ENCODE assay signal across 8 cellular contexts in genomic region chr11:64165482-64165841, GRCh38. TPM values are rescaled to one million over a fixed set of nuclear protein-coding genes. Genes with fewer than 3 reads are reported as not detected.
A peak's percentile ranks its signal among the peaks of the same experiment; 100 is the strongest.
DNase-seq lines count a peak whose midpoint lies in the region; ATAC-seq and TF ChIP-seq lines count a peak whose summit lies in the region.

No MANE protein-coding gene starts in this region.

- DNase-seq in activated CD8-positive, alpha-beta memory T cell treated with anti-CD3 and anti-CD28 coated beads, Interleukin-2, amount 50 U/mL, for 4 hours, result peak; percentile 43
- no peak for DNase-seq in activated CD8-positive, alpha-beta memory T cell treated with anti-CD3 and anti-CD28 coated beads for 24 hours
- peak; percentile 18 for DNase-seq in PC-3
- peak in 2 of 10 donors; percentile 15 to 55 for DNase-seq in dorsolateral prefrontal cortex
- DNase-seq in globus pallidus (ENCODE audit: low spot score), result no peak
- no peak for DNase-seq in OCI-M2 (lab: John Stamatoyannopoulos, UW; ENCODE audit: unreplicated experiment)

- H3F3A ChIP-seq in PC-3 (ENCODE audit: low read length, unreplicated experiment), result no peaks in the 10 kb centered on the region

- peak overlapping the region; percentile 88 for H3K9ac ChIP-seq in PC-3 (ENCODE audit: low read length)

- peak overlapping the region; percentile 71 for H3K4me3 ChIP-seq in PC-3 (ENCODE audit: low read length)
- H3K4me3 ChIP-seq in dorsolateral prefrontal cortex, result peak overlapping the region; percentile 46 to 91 (median 78)
- peak overlapping the region; percentile 53 to 84 for H3K4me3 ChIP-seq in muscle layer of duodenum (ENCODE audit: low read depth in 1 of 2, low read length in 2 of 2)

- H3K36me3 ChIP-seq in PC-3 (ENCODE audit: low read depth, low read length) (peaks cover 5% of the 10 kb centered on the region), muscle layer of duodenum (ENCODE audit: control insufficient read depth in 1 of 2, insufficient read depth in 2 of 2, low read length in 2 of 2) (no peaks in the 10 kb centered on the region)

- peak overlapping the region; percentile 74 for H2AFZ ChIP-seq in PC-3 (ENCODE audit: low read length)

- H3K9me2 ChIP-seq in PC-3 (replicated peaks; ENCODE audit: low read length), result no peaks in the 10 kb centered on the region

- H3K27me3 ChIP-seq in PC-3 (ENCODE audit: low read length), result no peaks in the 10 kb centered on the region
- H3K27me3 ChIP-seq in dorsolateral prefrontal cortex, result no peaks in the 10 kb centered on the region
- H3K27me3 ChIP-seq in muscle layer of duodenum (ENCODE audit: low read depth, low read length), result no peaks in the 10 kb centered on the region

- TF ChIP-seq CTCF in PC-3 (conservative IDR thresholded peaks at IDR 0.05; ENCODE audit: low read depth, low read length), result no peak
- TF ChIP-seq CTCF in dorsolateral prefrontal cortex (IDR thresholded peaks at IDR 0.05 in 54 of 56, conservative IDR thresholded peaks at IDR 0.05 in 2 of 56; ENCODE audit: low read depth in 1 of 56, partially characterized antibody in 56 of 56), result no peak

- no TSS peak for BruUV-seq in PC-3 (replicated peaks; lab: Mats Ljungman, UMichigan)

- no peaks in the 10 kb centered on the region for H3K9me3 ChIP-seq in PC-3 (ENCODE audit: low read length)
- no peaks in the 10 kb centered on the region for H3K9me3 ChIP-seq in muscle layer of duodenum (ENCODE audit: control insufficient read depth in 1 of 2, low read length in 2 of 2)

- peaks cover 21% of the 10 kb centered on the region for H3K4me1 ChIP-seq in PC-3 (ENCODE audit: insufficient read depth, low read length)
- peaks cover 0 to 16% of the 10 kb centered on the region in 2 donors for H3K4me1 ChIP-seq in muscle layer of duodenum (ENCODE audit: control insufficient read depth in 1 of 2, insufficient read depth in 2 of 2, low read length in 2 of 2)

- H4K20me1 ChIP-seq in PC-3 (ENCODE audit: low read length), result 0 out of 2 replicates have a peak, but pooled peaks cover 7% of the 10 kb centered on the region

- POLR2A ChIA-PET in PC-3 (lab: Charles Lee; ENCODE audit: unreplicated experiment), result interaction anchor here (0.6 kb wide), 1 partner anchor 565 kb away, joined by 3 read pairs; no protein-coding TSS in a partner anchor

- CTCF ChIA-PET in PC-3 (lab: Charles Lee), result no interaction called here

- peaks cover 34% of the 10 kb centered on the region for H3K79me2 ChIP-seq in PC-3 (ENCODE audit: low read length)

- H3K4me2 ChIP-seq in PC-3 (ENCODE audit: low read length), result peak overlapping the region; percentile 90

- H3K27ac ChIP-seq in PC-3 (ENCODE audit: low read length), result peak overlapping the region; percentile 76
- peak overlapping the region in 55 of 59 donors; percentile 5 to 90 (median 72) for H3K27ac ChIP-seq in dorsolateral prefrontal cortex
- H3K27ac ChIP-seq in muscle layer of duodenum (ENCODE audit: low read length), result no peak overlapping the region

- peak; percentile 25 for ATAC-seq in PC-3
- ATAC-seq in HG03457 (IDR thresholded peaks at IDR 0.05; ENCODE audit: unreplicated experiment), result no peak

- intact Hi-C loops in PC-3 (cut with micrococcal nuclease), result no loop called here
- intact Hi-C loops in dorsolateral prefrontal cortex (cut with DNase I), result no loop called here

RNA-seq across cellular contexts. Expression of gene MACROD1, which starts 0.5 kb away (rescaled TPM):
- total RNA-seq in PC-3 (2014; rRNA removed) (71.4 and 77.1 TPM in 2 replicates), dorsolateral prefrontal cortex (10 to 100 TPM; 13.2 to 50.7 (median 30.7) TPM)

RNA-seq across cellular contexts. Expression of gene STIP1, which starts 20.5 kb away (rescaled TPM):
- total RNA-seq in PC-3 (2014; rRNA removed) (543 and 557 TPM in 2 replicates), dorsolateral prefrontal cortex (100 to 1,000 TPM in 118 of 120 experiments, 10 to 100 TPM in 2; 90.1 to 461 (median 151) TPM)

RNA-seq across cellular contexts. Expression of gene FERMT3, which starts 41.1 kb away (rescaled TPM):
- 2.1 and 2.4 TPM in 2 replicates for total RNA-seq in PC-3 (2014; rRNA removed)
- 10 to 100 TPM in 39 of 120 experiments, 1 to 10 TPM in 81; 2.0 to 27.1 (median 8.4) TPM for total RNA-seq in dorsolateral prefrontal cortex

Comparison
In these comparisons a context has a peak if more than half of its experiments do, and no peak if none do; other contexts are left out.
1. DNase-seq: peak in activated CD8-positive, alpha-beta memory T cell treated with anti-CD3 and anti-CD28 coated beads, Interleukin-2, amount 50 U/mL, for 4 hours (single experiment) and PC-3 (single experiment); none in activated CD8-positive, alpha-beta memory T cell treated with anti-CD3 and anti-CD28 coated beads for 24 hours (single experiment), globus pallidus (single experiment) and OCI-M2 (single experiment).
2. Peak in every context shown above with its lines, with median percentiles within 50 percentile points of each other: H3K4me3 ChIP-seq.